ENCODE assay signal across 5 cellular contexts in genomic region chr6:40860443-40860842, GRCh38.
"Had no signal": no experiment of that assay in that cellular context is flagged by ENCODE, and none has a peak within 500 bp of the region (broad histone marks: within the 10 kb centered on the region; RNA-seq: fewer than 3 reads in every experiment).

No MANE protein-coding gene starts in this region.

- H3K4me1 ChIP-seq: HAP-1 had no signal

- H3K27ac ChIP-seq: GM23248 had no signal

- H3K9ac ChIP-seq: GM23248 had no signal

- H3K4me3 ChIP-seq: GM23248, HAP-1 had no signal

- DNase-seq: GM23248, GOT3, H7, IMR-90 had no signal

- H3K36me3 ChIP-seq: HAP-1 had no signal

- H3K9me3 ChIP-seq: HAP-1 had no signal

- H2AFZ ChIP-seq: GM23248 had no signal
